In genomic region chr12:55716582-55717396, GRCh38 we compare ENCODE assay signal across 2 cellular contexts.
TF ChIP-seq lines count a peak whose summit lies in the region.

No MANE protein-coding gene starts in this region.

TF ChIP-seq in IMR-90, 13 proteins besides CTCF, POLR2A, EP300 and RAD21 (continued from another document):
- TF ChIP-seq MAZ (IDR thresholded peaks at IDR 0.05; ENCODE audit: borderline replicate concordance, low read depth, low read length) (no peak), RCOR1 (IDR thresholded peaks at IDR 0.05; ENCODE audit: insufficient replicate concordance, low read length) (no peak), MAFK (IDR thresholded peaks at IDR 0.05; ENCODE audit: low read depth, low read length) (no peak), MXI1 (IDR thresholded peaks at IDR 0.05; ENCODE audit: borderline replicate concordance, low read depth, low read length) (no peak), SMC3 (IDR thresholded peaks at IDR 0.05; ENCODE audit: low read depth, low read length) (no peak), FOS (IDR thresholded peaks at IDR 0.05; ENCODE audit: low read depth, low read length) (no peak), USF2 (IDR thresholded peaks at IDR 0.05; ENCODE audit: low read depth, low read length) (no peak), BHLHE40 (IDR thresholded peaks at IDR 0.05; ENCODE audit: low read depth, low read length) (no peak), NFE2L2 (IDR thresholded peaks at IDR 0.05; ENCODE audit: low read depth, low read length) (no peak), RFX5 (IDR thresholded peaks at IDR 0.05; ENCODE audit: low read depth, low read length) (no peak), ELK1 (IDR thresholded peaks at IDR 0.05; ENCODE audit: borderline replicate concordance, low read depth, low read length) (no peak)
TF ChIP-seq in IMR-90: peak in this region for 0.

TF ChIP-seq in HEK293T, 16 proteins besides CTCF, POLR2A, EP300 and RAD21 (continued from another document):
- no peak for TF ChIP-seq LEF1 (IDR thresholded peaks at IDR 0.05; ENCODE audit: borderline replicate concordance)
- no peak for TF ChIP-seq ZNF384 (IDR thresholded peaks at IDR 0.05)
- TF ChIP-seq ARNT (IDR thresholded peaks at IDR 0.05) = no peak
- no peak for TF ChIP-seq BHLHE40 (IDR thresholded peaks at IDR 0.05; ENCODE audit: borderline replicate concordance)
- TF ChIP-seq CTBP1 (IDR thresholded peaks at IDR 0.05; ENCODE audit: borderline replicate concordance) = no peak
- no peak for TF ChIP-seq FOXA1 (IDR thresholded peaks at IDR 0.05)
- no peak for TF ChIP-seq SP1 (IDR thresholded peaks at IDR 0.05)
- TF ChIP-seq NFRKB (IDR thresholded peaks at IDR 0.05) = no peak
- no peak for TF ChIP-seq ELF4 (IDR thresholded peaks at IDR 0.05)
